ENCODE assay signal across 8 cellular contexts in the genomic region with DNA sequence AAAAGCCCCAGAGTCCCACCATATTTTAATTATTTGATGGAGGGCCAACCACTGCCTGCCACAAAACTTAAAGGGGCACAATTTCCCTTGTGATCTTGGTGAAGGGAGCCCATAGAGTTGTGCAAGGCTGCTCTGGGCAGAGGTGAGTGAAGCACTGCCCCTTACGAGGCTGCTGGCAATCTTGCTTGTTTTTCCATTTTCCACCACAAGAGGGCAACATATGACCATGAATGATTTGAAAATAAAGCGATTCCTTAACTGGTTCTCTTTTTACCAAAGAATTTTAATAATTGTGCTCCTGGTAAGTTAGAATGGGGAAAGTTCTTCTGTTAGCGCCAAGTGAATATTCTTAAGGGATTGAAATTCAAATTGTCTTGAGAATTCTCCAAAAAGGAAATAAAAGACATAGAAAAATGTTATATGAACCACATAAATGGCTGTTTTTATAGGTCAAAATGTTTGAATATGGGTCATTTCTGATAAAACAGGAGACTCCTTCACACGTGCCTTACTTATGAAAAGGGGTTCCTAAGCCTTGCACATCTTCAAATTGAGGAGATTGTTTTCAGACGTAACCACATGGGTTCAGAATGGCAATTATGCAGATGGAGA. TPM values are rescaled to one million over a fixed set of nuclear protein-coding genes. Genes with fewer than 3 reads are reported as not detected.
DNase-seq lines count a peak whose midpoint lies in the region; ATAC-seq and TF ChIP-seq lines count a peak whose summit lies in the region.

No MANE protein-coding gene starts in this region.

- H3K27me3 ChIP-seq in right atrium auricular region (no peaks in the 10 kb centered on the region), skeletal muscle tissue (ENCODE audit: control insufficient read depth in 3 of 3, insufficient read depth in 3 of 3, low read length in 3 of 3) (no peaks in the 10 kb centered on the region)

- no peaks in the 10 kb centered on the region for H3K36me3 Mint-ChIP-seq in T-helper 17 cell (ENCODE audit: low read depth)

- H3K36me3 ChIP-seq in right atrium auricular region (no peaks in the 10 kb centered on the region), skeletal muscle tissue (ENCODE audit: control insufficient read depth in 3 of 3, insufficient read depth in 3 of 3, low read length in 3 of 3) (peaks cover 0 to 2% (median 0%) of the 10 kb centered on the region in 3 donors)

- peak; percentile 71 for ATAC-seq in GM21723 (IDR thresholded peaks at IDR 0.05; ENCODE audit: unreplicated experiment)
- peak; percentile 80 for ATAC-seq in T-helper 17 cell
- ATAC-seq in HG03280 (IDR thresholded peaks at IDR 0.05; ENCODE audit: unreplicated experiment), result no peak

- H3K4me1 ChIP-seq in right atrium auricular region (peaks cover 0 to 10% of the 10 kb centered on the region in 2 donors), skeletal muscle tissue (ENCODE audit: control insufficient read depth in 3 of 3, insufficient read depth in 3 of 3, low read length in 3 of 3) (peaks cover 35 to 72% (median 44%) of the 10 kb centered on the region in 3 donors)

- H3K4me3 ChIP-seq in right atrium auricular region, result no peak overlapping the region
- H3K4me3 ChIP-seq in skeletal muscle tissue (ENCODE audit: low read length in 3 of 3), result peak overlapping the region in 1 of 3 donors; percentile 2

- H3K9me3 ChIP-seq in T-helper 17 cell (ENCODE audit: control insufficient read depth, low read length, poor library complexity, severe bottlenecking), result no peaks in the 10 kb centered on the region
- H3K9me3 ChIP-seq in right atrium auricular region, result no peaks in the 10 kb centered on the region
- no peaks in the 10 kb centered on the region for H3K9me3 ChIP-seq in skeletal muscle tissue (ENCODE audit: control insufficient read depth in 3 of 3, low read length in 3 of 3)

- H3K4me3 Mint-ChIP-seq in T-helper 17 cell, result no peak overlapping the region

- H3K27me3 Mint-ChIP-seq in T-helper 17 cell, result no peaks in the 10 kb centered on the region

- peak overlapping the region; percentile 62 for H3K27ac Mint-ChIP-seq in T-helper 17 cell

- peak; percentile 74 to 86 for TF ChIP-seq CTCF in right atrium auricular region (IDR thresholded peaks at IDR 0.05)

- peaks cover 10% of the 10 kb centered on the region for H3K4me1 Mint-ChIP-seq in T-helper 17 cell

- peak overlapping the region in 1 of 3 donors; percentile 35 for H3K9ac ChIP-seq in skeletal muscle tissue (ENCODE audit: low read depth in 1 of 3, low read length in 3 of 3)

- peak; percentile 16 for DNase-seq in DMS153 (lab: John Stamatoyannopoulos, UW)
- DNase-seq in NCI-H1092 treated with DMSO at 0.1 percent for 48 hours (lab: John Stamatoyannopoulos, UW), result peak; percentile 21
- peak; percentile 18 to 62 (median 28) for DNase-seq in T-helper 17 cell
- DNase-seq in amygdala (lab: John Stamatoyannopoulos, UW), result peak in 32 of 56 donors; percentile 1 to 77 (median 15)
- peak; percentile 77 for DNase-seq in right atrium auricular region (ENCODE audit: low spot score)

- H3K27ac ChIP-seq in right atrium auricular region, result no peak overlapping the region
- H3K27ac ChIP-seq in skeletal muscle tissue (ENCODE audit: low read depth, low read length), result peak overlapping the region; percentile 29

RNA-seq across cellular contexts. Expression of gene PGM1, which starts 22.7 kb away (rescaled TPM):
- total RNA-seq in T-helper 17 cell (10 to 100 TPM; 11.7 to 14.2 TPM), right atrium auricular region (100 to 1,000 TPM; 171 to 258 TPM), skeletal muscle tissue (144 TPM)

Comparison
In these comparisons a context has a peak if more than half of its experiments do, and no peak if none do; other contexts are left out.
1. DNase-seq: peak in every context shown above with its lines; median percentile 77 in right atrium auricular region; 28 in T-helper 17 cell; 21 in NCI-H1092 treated with DMSO at 0.1 percent for 48 hours; 16 in DMS153; 15 in amygdala.